Comparison of ENCODE assay signal across 17 cellular contexts in the genomic region with DNA sequence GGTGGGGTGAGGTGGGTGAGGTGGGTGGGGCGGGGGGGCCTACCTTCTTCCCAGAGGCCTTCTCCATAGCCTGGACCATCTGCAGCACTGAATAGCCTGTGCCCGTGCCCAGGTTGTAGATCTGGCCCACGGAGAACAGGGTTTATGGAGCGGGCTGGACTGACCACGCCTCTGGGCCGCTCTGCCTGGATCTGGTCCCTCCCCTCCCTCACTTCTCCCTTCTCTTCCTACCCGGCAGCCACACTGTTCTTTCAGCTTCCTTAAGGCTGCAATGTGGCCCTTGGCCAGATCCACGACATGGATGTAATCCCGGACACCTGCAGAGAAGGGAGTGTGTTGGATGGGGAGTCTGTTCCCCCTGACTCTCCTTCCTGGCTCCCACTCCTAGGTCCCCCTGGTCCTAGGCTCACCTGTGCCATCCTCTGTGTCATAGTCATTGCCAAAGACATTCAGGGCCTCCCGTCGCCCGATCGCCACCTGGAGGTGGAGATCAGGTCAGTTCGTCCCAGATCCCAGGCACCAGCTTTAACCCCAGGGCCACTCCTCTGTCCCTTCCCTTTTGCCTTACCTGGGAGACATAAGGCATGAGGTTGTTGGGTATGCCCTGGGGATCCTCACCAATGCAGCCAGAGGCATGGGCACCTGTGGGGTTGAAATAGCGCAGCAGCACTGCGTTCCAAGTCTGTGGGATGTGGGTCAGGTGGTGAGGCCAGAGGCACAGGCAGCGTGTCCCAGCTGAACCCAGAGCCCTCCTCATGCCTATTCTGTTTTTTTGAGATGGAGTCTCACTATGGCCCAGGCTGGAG. TPM values are rescaled to one million over a fixed set of nuclear protein-coding genes. Genes with fewer than 3 reads are reported as not detected.
DNase-seq lines count a peak whose midpoint lies in the region; ATAC-seq, FAIRE-seq and TF ChIP-seq lines count a peak whose summit lies in the region.
"Had no signal": no experiment of that assay in that cellular context is flagged by ENCODE, and none has a peak within 500 bp of the region (broad histone marks: within the 10 kb centered on the region; RNA-seq: fewer than 3 reads in every experiment).

No MANE protein-coding gene starts in this region.

- 84 to 89% methylated on average over 16 of the region's 17 CpGs for WGBS in thyroid gland, 2 donors

- H3K27ac ChIP-seq in RWPE2 (ENCODE audit: poor library complexity, severe bottlenecking) (peak overlapping the region; percentile 23), parathyroid adenoma (peak overlapping the region; percentile 24), thyroid gland (no peak overlapping the region)
- H3K27ac ChIP-seq: pancreas had no signal

- no peaks in the 10 kb centered on the region for H3K9me3 Mint-ChIP-seq in effector memory CD8-positive, alpha-beta T cell
- H3K9me3 Mint-ChIP-seq: mesothelial cell of epicardium had no signal

- DNase-seq in G401 (ENCODE audit: low spot score) (peak; percentile 22), RWPE2 (ENCODE audit: low spot score) (no peak), GM19239 (ENCODE audit: insufficient read length, low spot score) (no peak), HCEC 1CT (no peak), thyroid gland (no peak)
- DNase-seq in effector memory CD8-positive, alpha-beta T cell, result no peak
- no peak for DNase-seq in activated T-cell treated with anti-CD3 and anti-CD28 coated beads, Interleukin-2, amount 50 U/mL, for 48 hours
- DNase-seq: central memory CD4-positive, alpha-beta T cell; DND-41; NCI-H510A treated with DMSO at 0.1 percent for 48 hours; SK-N-SH had no signal

- H3K27me3 Mint-ChIP-seq in effector memory CD8-positive, alpha-beta T cell, result no peaks in the 10 kb centered on the region
- H3K27me3 Mint-ChIP-seq: activated naive CD8-positive, alpha-beta T cell had no signal

- FAIRE-seq in GM19239 (lab: Jason Lieb, UNC), result no peak
- FAIRE-seq: GM12892, keratinocyte, pancreas had no signal

- no peak overlapping the region for H3K9ac ChIP-seq in parathyroid adenoma
- H3K9ac ChIP-seq: SK-N-SH had no signal

- H3K27me3 ChIP-seq in RWPE2 (ENCODE audit: insufficient read depth, poor library complexity, severe bottlenecking) (no peaks in the 10 kb centered on the region), parathyroid adenoma (ENCODE audit: control insufficient read depth, insufficient read depth, low read length) (no peaks in the 10 kb centered on the region), thyroid gland (no peaks in the 10 kb centered on the region)
- H3K27me3 ChIP-seq: pancreas had no signal

- H3K4me3 ChIP-seq in RWPE2 (ENCODE audit: severe bottlenecking), result no peak overlapping the region
- no peak overlapping the region for H3K4me3 ChIP-seq in parathyroid adenoma (ENCODE audit: low read depth, low read length)
- no peak overlapping the region for H3K4me3 ChIP-seq in thyroid gland (replicated peaks in 1 of 3)
- H3K4me3 ChIP-seq: pancreas had no signal

- peaks cover 37% of the 10 kb centered on the region for H3K36me3 Mint-ChIP-seq in effector memory CD8-positive, alpha-beta T cell (ENCODE audit: insufficient read depth)

- TF ChIP-seq CTCF in RWPE2 (IDR thresholded peaks at IDR 0.05; ENCODE audit: poor library complexity, severe bottlenecking), result no peak
- peak; percentile 28 for TF ChIP-seq CTCF in parathyroid adenoma (IDR thresholded peaks at IDR 0.05)
- no peak for TF ChIP-seq CTCF in thyroid gland (IDR thresholded peaks at IDR 0.05)

- in situ Hi-C loops in G401 (cut with HindIII; ENCODE audit: low sequenced_read_pairs), result no loop called here

- H3K4me1 Mint-ChIP-seq in effector memory CD8-positive, alpha-beta T cell (ENCODE audit: low read depth in 2 of 2), result peaks cover 13 to 31% of the 10 kb centered on the region in 2 donors

- no peaks in the 10 kb centered on the region for H3K9me3 ChIP-seq in RWPE2 (ENCODE audit: severe bottlenecking)
- H3K9me3 ChIP-seq in parathyroid adenoma (ENCODE audit: control insufficient read depth, low read length), result no peaks in the 10 kb centered on the region
- H3K9me3 ChIP-seq in thyroid gland, result no peaks in the 10 kb centered on the region
- H3K9me3 ChIP-seq: pancreas, SK-N-SH had no signal

- H3K79me2 ChIP-seq in parathyroid adenoma, result no peaks in the 10 kb centered on the region

- H3K27ac Mint-ChIP-seq in effector memory CD8-positive, alpha-beta T cell, result peak overlapping the region; percentile 28 to 77
- H3K27ac Mint-ChIP-seq: mesothelial cell of epicardium had no signal

- no peak overlapping the region for H3K4me2 ChIP-seq in parathyroid adenoma (ENCODE audit: low read length)
- H3K4me2 ChIP-seq: SK-N-SH had no signal

- H3K4me1 ChIP-seq in RWPE2 (ENCODE audit: insufficient read depth, poor library complexity, severe bottlenecking) (peaks cover 11% of the 10 kb centered on the region), parathyroid adenoma (peaks cover 7% of the 10 kb centered on the region), thyroid gland (peaks cover 21 to 38% of the 10 kb centered on the region in 2 donors)

- no peak overlapping the region for H2AFZ ChIP-seq in parathyroid adenoma

- ATAC-seq in RWPE2 (ENCODE audit: low read depth), result no peak
- no peak for ATAC-seq in effector memory CD8-positive, alpha-beta T cell (replicated peaks)
- ATAC-seq: pancreas had no signal

- H3K36me3 ChIP-seq in RWPE2 (ENCODE audit: low read depth) (peaks cover 56% of the 10 kb centered on the region), parathyroid adenoma (ENCODE audit: control insufficient read depth, insufficient read depth, low read length) (no peaks in the 10 kb centered on the region), thyroid gland (peaks cover 0 to 5% of the 10 kb centered on the region in 2 donors)
- H3K36me3 ChIP-seq: pancreas had no signal

- H3K4me3 Mint-ChIP-seq in effector memory CD8-positive, alpha-beta T cell, result no peak overlapping the region
- H3K4me3 Mint-ChIP-seq: activated naive CD8-positive, alpha-beta T cell; mesothelial cell of epicardium had no signal

- TF ChIP-seq POLR2A in thyroid gland (IDR thresholded peaks at IDR 0.05), result no peak

- intact Hi-C loops in thyroid gland (cut with DNase I), result no loop called here

RNA-seq across cellular contexts. Expression of a gene that starts 3.9 kb away (rescaled TPM):
- 44.8 and 52.7 TPM in 2 replicates for total RNA-seq in G401 (2014; rRNA removed; shearing (Covaris generic))
- total RNA-seq in thyroid gland, result 10 to 100 TPM in 2 of 4 donors, 1 to 10 TPM in 2; 4.6 to 12.6 (median 8.4) TPM

RNA-seq across cellular contexts. Expression of a gene that starts 5.7 kb away (rescaled TPM):
- total RNA-seq in G401 (2014; rRNA removed; shearing (Covaris generic)), result 99.8 and 119 TPM in 2 replicates
- 10 to 100 TPM; 31.3 to 75.4 (median 60.6) TPM for total RNA-seq in thyroid gland

RNA-seq across cellular contexts. Expression of a gene that starts 18.5 kb away (rescaled TPM):
- total RNA-seq in G401 (2014; rRNA removed; shearing (Covaris generic)), result 83.1 and 104 TPM in 2 replicates
- 10 to 100 TPM; 55.3 to 75.8 (median 60.0) TPM for total RNA-seq in thyroid gland

RNA-seq across cellular contexts. Expression of a gene that starts 28.6 kb away (rescaled TPM):
- total RNA-seq in G401 (2014; rRNA removed; shearing (Covaris generic)), result 52.9 and 55.8 TPM in 2 replicates
- 10 to 100 TPM; 35.8 to 84.3 (median 57.0) TPM for total RNA-seq in thyroid gland

RNA-seq across cellular contexts. Expression of a gene that starts 53.4 kb away (rescaled TPM):
- total RNA-seq in G401 (2014; rRNA removed; shearing (Covaris generic)), result 54.7 and 70.7 TPM in 2 replicates
- 10 to 100 TPM; 33.3 to 49.9 (median 40.5) TPM for total RNA-seq in thyroid gland

Comparison
In these comparisons a context has a peak if more than half of its experiments do, and no peak if none do; other contexts are left out.
1. H3K27ac ChIP-seq: peak in RWPE2 (single experiment) and parathyroid adenoma (single experiment); none in thyroid gland (0 of 3).